ENCODE assay signal across 26 cellular contexts in the genomic region with DNA sequence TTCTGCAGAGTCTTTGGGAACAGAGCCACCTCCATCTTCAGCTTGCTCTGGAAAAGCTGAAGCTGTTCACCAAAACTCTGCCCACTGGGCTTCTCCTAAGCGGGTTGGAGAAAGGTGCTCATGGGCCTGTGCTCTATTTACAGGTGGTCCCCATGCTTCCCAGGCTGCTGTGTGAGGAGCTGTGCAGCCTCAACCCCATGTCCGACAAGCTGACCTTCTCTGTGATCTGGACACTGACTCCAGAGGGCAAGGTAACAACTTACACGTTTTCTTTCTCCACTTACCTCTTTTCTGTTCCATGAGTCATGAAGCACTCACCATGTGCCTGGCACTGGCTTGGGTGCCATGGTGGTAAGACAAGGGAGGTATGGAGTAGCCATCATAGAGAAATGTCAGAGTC.
A peak's percentile ranks its signal among the peaks of the same experiment; 100 is the strongest.
DNase-seq lines count a peak whose midpoint lies in the region; ATAC-seq, FAIRE-seq and TF ChIP-seq lines count a peak whose summit lies in the region.
"Had no signal": no experiment of that assay in that cellular context is flagged by ENCODE, and none has a peak within 500 bp of the region (broad histone marks: within the 10 kb centered on the region; RNA-seq: fewer than 3 reads in every experiment).

No MANE protein-coding gene starts in this region.

- H3K36me3 Mint-ChIP-seq in T-helper 17 cell (ENCODE audit: low read depth) (peaks cover 20% of the 10 kb centered on the region), osteocyte (ENCODE audit: unreplicated experiment) (peaks cover 30% of the 10 kb centered on the region)

- no peak overlapping the region for H2AFZ ChIP-seq in mesenchymal stem cell (ENCODE audit: low read depth, low read length)

- H3K14ac ChIP-seq in mesenchymal stem cell (ENCODE audit: low read length in 2 of 2): no peak overlapping the region

- H3K4me3 ChIP-seq in bronchial epithelial cell (ENCODE audit: low read depth, low read length): no peak overlapping the region
- no peak overlapping the region for H3K4me3 ChIP-seq in mesenchymal stem cell (ENCODE audit: insufficient read depth in 1 of 2, low read depth in 1 of 2, low read length in 2 of 2)
- no peak overlapping the region for H3K4me3 ChIP-seq in dorsolateral prefrontal cortex
- H3K4me3 ChIP-seq: BLaER1 had no signal

- no peak overlapping the region for H2BK5ac ChIP-seq in mesenchymal stem cell (ENCODE audit: low read depth, low read length, poor library complexity, severe bottlenecking)

- WGBS in mesenchymal stem cell: 100% methylated on average over 3 of the region's 3 CpGs

- peak overlapping the region; percentile 65 for H3K27ac Mint-ChIP-seq in T-helper 17 cell
- no peak overlapping the region for H3K27ac Mint-ChIP-seq in osteocyte (ENCODE audit: unreplicated experiment)

- no peaks in the 10 kb centered on the region for H3K9me3 Mint-ChIP-seq in osteocyte (ENCODE audit: unreplicated experiment)
- H3K9me3 Mint-ChIP-seq: CD14-positive monocyte; CD4-positive, alpha-beta memory T cell; CD4-positive, CD25-positive, alpha-beta regulatory T cell; CD8-positive, alpha-beta memory T cell had no signal

- no peak overlapping the region for H3K18ac ChIP-seq in mesenchymal stem cell (ENCODE audit: low read depth in 1 of 2, low read length in 2 of 2)

- H2BK120ac ChIP-seq in mesenchymal stem cell (ENCODE audit: low read depth, low read length): no peak overlapping the region

- ATAC-seq in T-helper 17 cell (no peak), HG03354 (IDR thresholded peaks at IDR 0.05; ENCODE audit: poor library complexity, severe bottlenecking, unreplicated experiment) (no peak)

- peaks cover 3% of the 10 kb centered on the region for H3K79me1 ChIP-seq in mesenchymal stem cell (replicated peaks; ENCODE audit: low read length, poor library complexity, severe bottlenecking)

- H4K8ac ChIP-seq in mesenchymal stem cell (ENCODE audit: low read length): peak overlapping the region; percentile 30

- H3K27ac ChIP-seq in mesenchymal stem cell (ENCODE audit: low read length, poor library complexity, severe bottlenecking) (no peak overlapping the region), dorsolateral prefrontal cortex (no peak overlapping the region)
- H3K27ac ChIP-seq: BLaER1 had no signal

- H3K4me1 Mint-ChIP-seq in T-helper 17 cell (no peaks in the 10 kb centered on the region), osteocyte (ENCODE audit: unreplicated experiment) (no peaks in the 10 kb centered on the region)
- H3K4me1 Mint-ChIP-seq: CD14-positive monocyte; CD4-positive, alpha-beta memory T cell; CD8-positive, alpha-beta memory T cell had no signal

- H3K4ac ChIP-seq in mesenchymal stem cell (ENCODE audit: low read depth in 1 of 2, low read length in 2 of 2): no peak overlapping the region

- TF ChIP-seq CTCF in bronchial epithelial cell (IDR thresholded peaks at IDR 0.05; ENCODE audit: insufficient read depth, low read length, severe bottlenecking): no peak
- TF ChIP-seq CTCF in osteocyte (IDR thresholded peaks at IDR 0.05): no peak
- no peak for TF ChIP-seq CTCF in GM10266 (IDR thresholded peaks at IDR 0.05; ENCODE audit: control insufficient read depth, insufficient read depth, low read depth, missing control alignments)
- TF ChIP-seq CTCF in dorsolateral prefrontal cortex (IDR thresholded peaks at IDR 0.05 in 54 of 56, conservative IDR thresholded peaks at IDR 0.05 in 2 of 56; ENCODE audit: low read depth in 1 of 56, partially characterized antibody in 56 of 56): no peak

- FAIRE-seq in bronchial epithelial cell (lab: Jason Lieb, UNC): peak; percentile 83
- FAIRE-seq: GM12891, GM19239 had no signal

- H2BK12ac ChIP-seq in mesenchymal stem cell (ENCODE audit: low read length in 2 of 2): no peak overlapping the region

- H3K27me3 ChIP-seq in bronchial epithelial cell (ENCODE audit: control insufficient read depth, insufficient read depth, low read length): no peaks in the 10 kb centered on the region
- no peaks in the 10 kb centered on the region for H3K27me3 ChIP-seq in mesenchymal stem cell (ENCODE audit: control insufficient read depth in 1 of 2, insufficient read depth in 1 of 2, low read length in 2 of 2)
- no peaks in the 10 kb centered on the region for H3K27me3 ChIP-seq in dorsolateral prefrontal cortex
- H3K27me3 ChIP-seq: BE2C, BLaER1 had no signal

- H3K23ac ChIP-seq in mesenchymal stem cell (ENCODE audit: low read length in 2 of 2): no peak overlapping the region

- H3K4me1 ChIP-seq in mesenchymal stem cell (ENCODE audit: control insufficient read depth, insufficient read depth, low read depth, low read length): peaks cover 3% of the 10 kb centered on the region
- H3K4me1 ChIP-seq: BE2C, BLaER1 had no signal

- no peak overlapping the region for H2AK5ac ChIP-seq in mesenchymal stem cell (ENCODE audit: low read length, severe bottlenecking)

- H3K9ac ChIP-seq in mesenchymal stem cell (ENCODE audit: low read length): no peak overlapping the region
- H3K9ac ChIP-seq: BLaER1 had no signal

- H3K9me3 ChIP-seq in T-helper 17 cell (ENCODE audit: control insufficient read depth, low read length, poor library complexity, severe bottlenecking) (no peaks in the 10 kb centered on the region), mesenchymal stem cell (ENCODE audit: control insufficient read depth, low read length) (no peaks in the 10 kb centered on the region)
- H3K9me3 ChIP-seq: BE2C, BLaER1 had no signal

- H2BK15ac ChIP-seq in mesenchymal stem cell (ENCODE audit: low read depth, poor library complexity, severe bottlenecking): no peak overlapping the region

- H3K4me3 Mint-ChIP-seq in T-helper 17 cell (no peak overlapping the region), osteocyte (ENCODE audit: unreplicated experiment) (no peak overlapping the region)
- H3K4me3 Mint-ChIP-seq: CD14-positive monocyte; CD4-positive, alpha-beta memory T cell; CD4-positive, CD25-positive, alpha-beta regulatory T cell; CD8-positive, alpha-beta memory T cell had no signal

- DNase-seq in T-helper 17 cell (no peak), bronchial epithelial cell (ENCODE audit: low read depth) (no peak), mesenchymal stem cell (no peak), osteocyte (ENCODE audit: extremely low spot score, unreplicated experiment) (peak; percentile 63), GM10266 (ENCODE audit: extremely low spot score) (no peak), dorsolateral prefrontal cortex (no peak)
- DNase-seq: 8988T; ACHN; BE2C; C1 segment of cervical spinal cord; CD4-positive, alpha-beta memory T cell; CD4-positive, CD25-positive, alpha-beta regulatory T cell; CD8-positive, alpha-beta memory T cell; COR-L47; DMS 273 treated with DMSO at 0.1 percent for 48 hours; DMS153; DMS53; DMS79; DND-41; EL; GDM1 had no signal

- intact Hi-C loops in dorsolateral prefrontal cortex (cut with DNase I): no loop called here

- H3K36me3 ChIP-seq in bronchial epithelial cell (ENCODE audit: control insufficient read depth, insufficient read depth, low read length) (peaks cover 3% of the 10 kb centered on the region), mesenchymal stem cell (ENCODE audit: control insufficient read depth in 1 of 2, insufficient read depth in 2 of 2, low read depth in 1 of 2, low read length in 2 of 2) (peaks cover 7 to 15% of the 10 kb centered on the region in 2 experiments)

- no peak overlapping the region for H3K4me2 ChIP-seq in mesenchymal stem cell (ENCODE audit: low read length, poor library complexity, severe bottlenecking)
- H3K4me2 ChIP-seq: BLaER1 had no signal

- no peaks in the 10 kb centered on the region for H3K27me3 Mint-ChIP-seq in T-helper 17 cell
- H3K27me3 Mint-ChIP-seq in osteocyte (ENCODE audit: unreplicated experiment): no peaks in the 10 kb centered on the region
- H3K27me3 Mint-ChIP-seq: CD4-positive, alpha-beta memory T cell; CD4-positive, CD25-positive, alpha-beta regulatory T cell; CD8-positive, alpha-beta memory T cell had no signal

- H4K91ac ChIP-seq in mesenchymal stem cell (ENCODE audit: low read length): no peak overlapping the region
